1 cellular context compared by ENCODE assay signal in genomic region chr11:27673979-27674663, GRCh38.
TF ChIP-seq lines count a peak whose summit lies in the region.

No MANE protein-coding gene starts in this region.

TF ChIP-seq in GM23338, 12 proteins besides CTCF, POLR2A, EP300 and RAD21 (continued from another document):
- TF ChIP-seq ZNF462 (CRISPR knock-in tag; IDR thresholded peaks at IDR 0.05) (no peak), REST (IDR thresholded peaks at IDR 0.05; ENCODE audit: unreplicated experiment) (no peak), CREB1 (CRISPR knock-in tag; IDR thresholded peaks at IDR 0.05; ENCODE audit: low read depth) (no peak), ETS1 (IDR thresholded peaks at IDR 0.05) (no peak)
